1 cellular context compared by ENCODE assay signal in genomic region chr11:86147004-86147403, GRCh38.
A peak's percentile ranks its signal among the peaks of the same experiment; 100 is the strongest.
TF ChIP-seq lines count a peak whose summit lies in the region.

No MANE protein-coding gene starts in this region.

TF ChIP-seq in K562, 482 proteins besides CTCF, POLR2A, EP300 and RAD21 (continued from another document):
- peak in 1 of 2 experiments; percentile 18 for TF ChIP-seq E2F6 (IDR thresholded peaks at IDR 0.05; ENCODE audit: borderline replicate concordance in 1 of 2, extremely low read depth in 1 of 2, insufficient read depth in 1 of 2, insufficient read length in 1 of 2, low read depth in 1 of 2, low read length in 1 of 2, poor library complexity in 1 of 2, severe bottlenecking in 1 of 2)
- no peak for TF ChIP-seq GTF2E2 (tag; IDR thresholded peaks at IDR 0.05)
- TF ChIP-seq ZNF696 (CRISPR knock-in tag; conservative IDR thresholded peaks at IDR 0.05) = no peak
- TF ChIP-seq, protein P1, sequence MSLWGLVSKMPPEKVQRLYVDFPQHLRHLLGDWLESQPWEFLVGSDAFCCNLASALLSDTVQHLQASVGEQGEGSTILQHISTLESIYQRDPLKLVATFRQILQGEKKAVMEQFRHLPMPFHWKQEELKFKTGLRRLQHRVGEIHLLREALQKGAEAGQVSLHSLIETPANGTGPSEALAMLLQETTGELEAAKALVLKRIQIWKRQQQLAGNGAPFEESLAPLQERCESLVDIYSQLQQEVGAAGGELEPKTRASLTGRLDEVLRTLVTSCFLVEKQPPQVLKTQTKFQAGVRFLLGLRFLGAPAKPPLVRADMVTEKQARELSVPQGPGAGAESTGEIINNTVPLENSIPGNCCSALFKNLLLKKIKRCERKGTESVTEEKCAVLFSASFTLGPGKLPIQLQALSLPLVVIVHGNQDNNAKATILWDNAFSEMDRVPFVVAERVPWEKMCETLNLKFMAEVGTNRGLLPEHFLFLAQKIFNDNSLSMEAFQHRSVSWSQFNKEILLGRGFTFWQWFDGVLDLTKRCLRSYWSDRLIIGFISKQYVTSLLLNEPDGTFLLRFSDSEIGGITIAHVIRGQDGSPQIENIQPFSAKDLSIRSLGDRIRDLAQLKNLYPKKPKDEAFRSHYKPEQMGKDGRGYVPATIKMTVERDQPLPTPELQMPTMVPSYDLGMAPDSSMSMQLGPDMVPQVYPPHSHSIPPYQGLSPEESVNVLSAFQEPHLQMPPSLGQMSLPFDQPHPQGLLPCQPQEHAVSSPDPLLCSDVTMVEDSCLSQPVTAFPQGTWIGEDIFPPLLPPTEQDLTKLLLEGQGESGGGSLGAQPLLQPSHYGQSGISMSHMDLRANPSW (CRISPR knock-in tag; IDR thresholded peaks at IDR 0.05) = no peak
- no peak for TF ChIP-seq GTF2A2 (tag; IDR thresholded peaks at IDR 0.05)
- 0 out of 2 replicates have a peak, but pooled peaks have one; percentile 4 for TF ChIP-seq ADNP (tag; IDR thresholded peaks at IDR 0.05)
- TF ChIP-seq, protein P2, sequence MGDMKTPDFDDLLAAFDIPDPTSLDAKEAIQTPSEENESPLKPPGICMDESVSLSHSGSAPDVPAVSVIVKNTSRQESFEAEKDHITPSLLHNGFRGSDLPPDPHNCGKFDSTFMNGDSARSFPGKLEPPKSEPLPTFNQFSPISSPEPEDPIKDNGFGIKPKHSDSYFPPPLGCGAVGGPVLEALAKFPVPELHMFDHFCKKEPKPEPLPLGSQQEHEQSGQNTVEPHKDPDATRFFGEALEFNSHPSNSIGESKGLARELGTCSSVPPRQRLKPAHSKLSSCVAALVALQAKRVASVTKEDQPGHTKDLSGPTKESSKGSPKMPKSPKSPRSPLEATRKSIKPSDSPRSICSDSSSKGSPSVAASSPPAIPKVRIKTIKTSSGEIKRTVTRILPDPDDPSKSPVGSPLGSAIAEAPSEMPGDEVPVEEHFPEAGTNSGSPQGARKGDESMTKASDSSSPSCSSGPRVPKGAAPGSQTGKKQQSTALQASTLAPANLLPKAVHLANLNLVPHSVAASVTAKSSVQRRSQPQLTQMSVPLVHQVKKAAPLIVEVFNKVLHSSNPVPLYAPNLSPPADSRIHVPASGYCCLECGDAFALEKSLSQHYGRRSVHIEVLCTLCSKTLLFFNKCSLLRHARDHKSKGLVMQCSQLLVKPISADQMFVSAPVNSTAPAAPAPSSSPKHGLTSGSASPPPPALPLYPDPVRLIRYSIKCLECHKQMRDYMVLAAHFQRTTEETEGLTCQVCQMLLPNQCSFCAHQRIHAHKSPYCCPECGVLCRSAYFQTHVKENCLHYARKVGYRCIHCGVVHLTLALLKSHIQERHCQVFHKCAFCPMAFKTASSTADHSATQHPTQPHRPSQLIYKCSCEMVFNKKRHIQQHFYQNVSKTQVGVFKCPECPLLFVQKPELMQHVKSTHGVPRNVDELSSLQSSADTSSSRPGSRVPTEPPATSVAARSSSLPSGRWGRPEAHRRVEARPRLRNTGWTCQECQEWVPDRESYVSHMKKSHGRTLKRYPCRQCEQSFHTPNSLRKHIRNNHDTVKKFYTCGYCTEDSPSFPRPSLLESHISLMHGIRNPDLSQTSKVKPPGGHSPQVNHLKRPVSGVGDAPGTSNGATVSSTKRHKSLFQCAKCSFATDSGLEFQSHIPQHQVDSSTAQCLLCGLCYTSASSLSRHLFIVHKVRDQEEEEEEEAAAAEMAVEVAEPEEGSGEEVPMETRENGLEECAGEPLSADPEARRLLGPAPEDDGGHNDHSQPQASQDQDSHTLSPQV (IDR thresholded peaks at IDR 0.05) = peak; percentile 42; the same call in 1 of the 2 replicates
- TF ChIP-seq DMBX1 (CRISPR knock-in tag; IDR thresholded peaks at IDR 0.05; ENCODE audit: borderline replicate concordance) = peak; percentile 64; the same call in 1 of the 2 replicates
- TF ChIP-seq PHB (CRISPR knock-in tag; IDR thresholded peaks at IDR 0.05) = no peak
- TF ChIP-seq HSF4 (CRISPR knock-in tag; IDR thresholded peaks at IDR 0.05; ENCODE audit: borderline replicate concordance) = peak; percentile 48; the same call in 1 of the 2 replicates
- no peak for TF ChIP-seq PRMT5 (CRISPR knock-in tag; IDR thresholded peaks at IDR 0.05)
- 0 out of 2 replicates have a peak, but pooled peaks have one; percentile 28 for TF ChIP-seq NFRKB (IDR thresholded peaks at IDR 0.05; ENCODE audit: low read depth)
- TF ChIP-seq MAFK (IDR thresholded peaks at IDR 0.05; ENCODE audit: low read length) = no peak
- TF ChIP-seq SIN3A (IDR thresholded peaks at IDR 0.05; ENCODE audit: borderline replicate concordance in 2 of 2, control insufficient read depth in 1 of 2, low read depth in 2 of 2, low read length in 2 of 2) = no peak
- TF ChIP-seq SMARCC2 (IDR thresholded peaks at IDR 0.05; ENCODE audit: low read depth) = no peak
- TF ChIP-seq MGA (IDR thresholded peaks at IDR 0.05) = peak; percentile 45; the same call in 1 of the 2 replicates
- TF ChIP-seq CREB1 (IDR thresholded peaks at IDR 0.05) = no peak
- TF ChIP-seq CREB1 (CRISPR knock-in tag; IDR thresholded peaks at IDR 0.05) = no peak
- TF ChIP-seq, protein P3, sequence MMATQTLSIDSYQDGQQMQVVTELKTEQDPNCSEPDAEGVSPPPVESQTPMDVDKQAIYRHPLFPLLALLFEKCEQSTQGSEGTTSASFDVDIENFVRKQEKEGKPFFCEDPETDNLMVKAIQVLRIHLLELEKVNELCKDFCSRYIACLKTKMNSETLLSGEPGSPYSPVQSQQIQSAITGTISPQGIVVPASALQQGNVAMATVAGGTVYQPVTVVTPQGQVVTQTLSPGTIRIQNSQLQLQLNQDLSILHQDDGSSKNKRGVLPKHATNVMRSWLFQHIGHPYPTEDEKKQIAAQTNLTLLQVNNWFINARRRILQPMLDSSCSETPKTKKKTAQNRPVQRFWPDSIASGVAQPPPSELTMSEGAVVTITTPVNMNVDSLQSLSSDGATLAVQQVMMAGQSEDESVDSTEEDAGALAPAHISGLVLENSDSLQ (IDR thresholded peaks at IDR 0.05) = 0 out of 2 replicates have a peak, but pooled peaks have one; percentile 14
